ENCODE assay signal across 8 cellular contexts in genomic region chr14:35405304-35405996, GRCh38. TPM values are rescaled to one million over a fixed set of nuclear protein-coding genes. Genes with fewer than 3 reads are reported as not detected.
DNase-seq lines count a peak whose midpoint lies in the region; ATAC-seq and TF ChIP-seq lines count a peak whose summit lies in the region.

No MANE protein-coding gene starts in this region.

- TF ChIP-seq CTCF in A673 (conservative IDR thresholded peaks at IDR 0.05; ENCODE audit: low read depth, low read length) (no peak), H9 (conservative IDR thresholded peaks at IDR 0.05) (no peak), adrenal gland (IDR thresholded peaks at IDR 0.05) (no peak)

- no peak overlapping the region for H3K23ac ChIP-seq in H9 (ENCODE audit: insufficient read length, low read depth, low read length)

- H3K4ac ChIP-seq in H9 (ENCODE audit: low read depth, low read length) = no peak overlapping the region

- H3K36me3 ChIP-seq in A673 (ENCODE audit: insufficient read depth, low read length, poor library complexity, severe bottlenecking) (peaks cover 32% of the 10 kb centered on the region), adrenal gland (replicated peaks in 1 of 2) (peaks cover 0 to 33% of the 10 kb centered on the region in 2 donors)

- no peaks in the 10 kb centered on the region for H3K27me3 ChIP-seq in A673 (replicated peaks; ENCODE audit: insufficient read depth, low read depth, low read length, poor library complexity)
- no peaks in the 10 kb centered on the region for H3K27me3 ChIP-seq in H9 (ENCODE audit: insufficient read depth, low read length)
- H3K27me3 ChIP-seq in adrenal gland = no peaks in the 10 kb centered on the region

- intact Hi-C loops in A673 (cut with micrococcal nuclease; ENCODE audit: unreplicated experiment) = loop anchor here (5.0 to 10.0 kb wide), 2 partner anchors 113 to 361 kb away; partner anchors contain the start of genes FAM177A1 and PSMA6
- intact Hi-C loops in adrenal gland (cut with DNase I) = loop anchor here in 1 of 2 donors (5.0 to 10.0 kb wide), 3 partner anchors 71 to 188 kb away; no protein-coding TSS in a partner anchor

- CTCF ChIA-PET in A673 (lab: Charles Lee) = interaction anchor here (1.1 kb wide), 2 partner anchors 190 to 263 kb away, joined by 5 to 7 read pairs; no protein-coding TSS in a partner anchor

- no peak overlapping the region for H3K9ac ChIP-seq in H9 (ENCODE audit: extremely low read depth, insufficient read length, low read length)

- no peaks in the 10 kb centered on the region for H3K9me3 ChIP-seq in A673 (ENCODE audit: low read depth, low read length, poor library complexity, severe bottlenecking)
- H3K9me3 ChIP-seq in H9 (ENCODE audit: control insufficient read depth, low read depth, low read length) = no peaks in the 10 kb centered on the region
- H3K9me3 ChIP-seq in adrenal gland (replicated peaks in 1 of 3) = no peaks in the 10 kb centered on the region

- no peaks in the 10 kb centered on the region for H3K9me3 Mint-ChIP-seq in H9
- peaks cover 0 to 2% (median 0%) of the 10 kb centered on the region in 6 donors for H3K9me3 Mint-ChIP-seq in immature natural killer cell
- no peaks in the 10 kb centered on the region for H3K9me3 Mint-ChIP-seq in stimulated activated naive CD8-positive, alpha-beta T cell treated with anti-CD3 and anti-CD28 coated beads, Interleukin-15, amount 100 ng/mL, for 72 hours

- H3K27me3 Mint-ChIP-seq in H9 (ENCODE audit: low read depth) (no peaks in the 10 kb centered on the region), immature natural killer cell (ENCODE audit: low read depth in 3 of 3) (peaks cover 42 to 51% (median 42%) of the 10 kb centered on the region in 3 donors)
- H3K27me3 Mint-ChIP-seq in stimulated activated naive CD8-positive, alpha-beta T cell treated with anti-CD3 and anti-CD28 coated beads, Interleukin-15, amount 100 ng/mL, for 72 hours = no peaks in the 10 kb centered on the region

- no peak overlapping the region for H4K91ac ChIP-seq in H9 (ENCODE audit: insufficient read length, low read depth, low read length)

- peaks cover 34% of the 10 kb centered on the region in 2 experiments for H3K4me1 Mint-ChIP-seq in H9
- H3K4me1 Mint-ChIP-seq in immature natural killer cell = peaks cover 55 to 59% of the 10 kb centered on the region in 2 donors
- H3K4me1 Mint-ChIP-seq in stimulated activated naive CD8-positive, alpha-beta T cell treated with anti-CD3 and anti-CD28 coated beads, Interleukin-15, amount 100 ng/mL, for 72 hours = peaks cover 49% of the 10 kb centered on the region

- no peaks in the 10 kb centered on the region for H3K79me1 ChIP-seq in H9 (ENCODE audit: insufficient read depth, low read depth, low read length, poor library complexity, severe bottlenecking)

- H2AFZ ChIP-seq in H9 (ENCODE audit: low read length) = no peak overlapping the region

- H3K27ac Mint-ChIP-seq in H9 (peak overlapping the region; percentile 20 to 96 (median 86)), immature natural killer cell (peak overlapping the region; percentile 97 to 100 (median 98))
- H3K27ac Mint-ChIP-seq in stimulated activated naive CD8-positive, alpha-beta T cell treated with anti-CD3 and anti-CD28 coated beads, Interleukin-15, amount 100 ng/mL, for 72 hours = peak overlapping the region; percentile 72 to 99

- H2AK5ac ChIP-seq in H9 (ENCODE audit: insufficient read length, low read length) = no peak overlapping the region

- peaks cover 48% of the 10 kb centered on the region for H3K4me1 ChIP-seq in A673 (ENCODE audit: insufficient read depth, low read length, poor library complexity, severe bottlenecking)
- H3K4me1 ChIP-seq in H9 (ENCODE audit: insufficient read depth, low read length) = peaks cover 7% of the 10 kb centered on the region
- peaks cover 24 to 45% of the 10 kb centered on the region in 2 donors for H3K4me1 ChIP-seq in adrenal gland (replicated peaks in 1 of 2)

- H2BK12ac ChIP-seq in H9 (ENCODE audit: insufficient read length, low read depth, low read length) = no peak overlapping the region

- H3K79me2 ChIP-seq in H9 (ENCODE audit: insufficient read depth, low read length) = no peaks in the 10 kb centered on the region

- no peak overlapping the region for H2BK20ac ChIP-seq in H9 (ENCODE audit: low read depth, low read length, poor library complexity, severe bottlenecking)

- H3T11ph ChIP-seq in H9 (ENCODE audit: low read length) = no peak overlapping the region

- no peaks in the 10 kb centered on the region for H4K20me1 ChIP-seq in H9 (ENCODE audit: control insufficient read depth, insufficient read depth, insufficient read length)

- H3K23me2 ChIP-seq in H9 (ENCODE audit: insufficient read length, low read depth, low read length, poor library complexity, severe bottlenecking) = peaks cover 6% of the 10 kb centered on the region

- H4K8ac ChIP-seq in H9 (replicated peaks; ENCODE audit: insufficient read length, low read depth, low read length) = no peak overlapping the region

- no peak overlapping the region for H2BK120ac ChIP-seq in H9 (ENCODE audit: low read depth, low read length, poor library complexity, severe bottlenecking)

- H3K4me3 Mint-ChIP-seq in H9 (peak overlapping the region; percentile 94 to 95), immature natural killer cell (peak overlapping the region; percentile 90 to 95 (median 93))
- peak overlapping the region; percentile 97 to 98 for H3K4me3 Mint-ChIP-seq in stimulated activated naive CD8-positive, alpha-beta T cell treated with anti-CD3 and anti-CD28 coated beads, Interleukin-15, amount 100 ng/mL, for 72 hours

- peak overlapping the region; percentile 99 for H3K27ac ChIP-seq in A673 (ENCODE audit: low read depth, low read length, poor library complexity, severe bottlenecking)
- H3K27ac ChIP-seq in H9 (ENCODE audit: insufficient read length, low read depth, low read length) = no peak overlapping the region
- peak overlapping the region; percentile 48 to 100 (median 99) for H3K27ac ChIP-seq in adrenal gland

- DNase-seq in A673 (ENCODE audit: low spot score) (peak; percentile 39), H9 (no peak), adrenal gland (peak in 4 of 7 donors; percentile 42 to 66 (median 52)), immature natural killer cell (peak in 1 of 3 donors; percentile 9), dedifferentiated amniotic fluid mesenchymal stem cell (ENCODE audit: extremely low spot score) (no peak)
- DNase-seq in stimulated activated naive CD8-positive, alpha-beta T cell treated with anti-CD3 and anti-CD28 coated beads, Interleukin-15, amount 100 ng/mL, for 72 hours = no peak
- DNase-seq in stimulated activated CD4-positive, alpha-beta T cell treated with anti-CD3 and anti-CD28 coated beads, Interleukin-4, amount 100 ng/mL, for 1 hour = no peak

- no CpG with 5 or more reads among the region's 14 CpGs for WGBS in H9 (ENCODE audit: extremely low coverage, insufficient read length, low lambda C conversion rate)
- 29 to 35% (median 31%) methylated on average over 12 to 14 of the region's 14 CpGs for WGBS in adrenal gland, 4 donors

- H3K18ac ChIP-seq in H9 (ENCODE audit: insufficient read length, low read depth, low read length) = no peak overlapping the region

- no peak overlapping the region for H4K5ac ChIP-seq in H9 (ENCODE audit: insufficient read length, low read depth, low read length)

- H3K4me3 ChIP-seq in A673 (ENCODE audit: low read depth, low read length, poor library complexity, severe bottlenecking) = peak overlapping the region; percentile 95
- peak overlapping the region in 2 of 4 donors; percentile 99 to 100 for H3K4me3 ChIP-seq in adrenal gland

- peak overlapping the region; percentile 91 for H3K4me2 ChIP-seq in H9 (ENCODE audit: insufficient read depth, insufficient read length, low read length)

- H3K56ac ChIP-seq in H9 (ENCODE audit: insufficient read length, low read depth, low read length) = no peak overlapping the region

- no peak overlapping the region for H3K14ac ChIP-seq in H9 (ENCODE audit: insufficient read depth, low read length)

- no peak for TF ChIP-seq POLR2A in adrenal gland (IDR thresholded peaks at IDR 0.05)

- ATAC-seq in stimulated activated naive CD8-positive, alpha-beta T cell treated with anti-CD3 and anti-CD28 coated beads, Interleukin-15, amount 100 ng/mL, for 72 hours = no peak
- ATAC-seq in HG03196 (IDR thresholded peaks at IDR 0.05; ENCODE audit: unreplicated experiment) = no peak

- H3K36me3 Mint-ChIP-seq in H9 (ENCODE audit: insufficient read depth in 1 of 3, low read depth in 3 of 3) (peaks cover 20 to 32% (median 32%) of the 10 kb centered on the region in 3 experiments; a peak in 6 of 7 replicates), immature natural killer cell (peaks cover 27 to 30% (median 27%) of the 10 kb centered on the region in 3 donors)

- BruUV-seq in A673 (replicated peaks; lab: Mats Ljungman, UMichigan) = no TSS peak

- H2BK5ac ChIP-seq in H9 (ENCODE audit: insufficient read length, low read length) = no peak overlapping the region

- POLR2A ChIA-PET in A673 (lab: Charles Lee; ENCODE audit: low non-redundant PET) = interaction anchor here (0.6 kb wide), 1 partner anchor 190 kb away, joined by 4 read pairs; no protein-coding TSS in a partner anchor

- no peak overlapping the region for H2BK15ac ChIP-seq in H9 (ENCODE audit: low read depth, low read length)

RNA-seq across cellular contexts. Expression of gene NFKBIA, which starts 0.9 kb away (rescaled TPM):
- total RNA-seq in A673 (2021) (69.9 and 73.9 TPM in 2 replicates), H9 (2021) (38.4 and 39.1 TPM in 2 replicates), adrenal gland (100 to 1,000 TPM; 183 to 677 (median 295) TPM)
- polyA plus RNA-seq in adrenal gland (100 to 1,000 TPM; 106 to 152 (median 138) TPM), immature natural killer cell (100 to 1,000 TPM; 339 to 579 (median 435) TPM)

Comparison
In these comparisons a context has a peak if more than half of its experiments do, and no peak if none do; other contexts are left out.
1. DNase-seq: peak in A673 (single experiment) and adrenal gland (4 of 7); none in H9 (single experiment), stimulated activated naive CD8-positive, alpha-beta T cell treated with anti-CD3 and anti-CD28 coated beads, Interleukin-15, amount 100 ng/mL, for 72 hours (0 of 2), dedifferentiated amniotic fluid mesenchymal stem cell (single experiment) and stimulated activated CD4-positive, alpha-beta T cell treated with anti-CD3 and anti-CD28 coated beads, Interleukin-4, amount 100 ng/mL, for 1 hour (single experiment).
2. Peak in every context shown above with its lines, with median percentiles within 50 percentile points of each other: H3K27ac Mint-ChIP-seq and H3K4me3 Mint-ChIP-seq.